26 cellular contexts compared by ENCODE assay signal in the genomic region with DNA sequence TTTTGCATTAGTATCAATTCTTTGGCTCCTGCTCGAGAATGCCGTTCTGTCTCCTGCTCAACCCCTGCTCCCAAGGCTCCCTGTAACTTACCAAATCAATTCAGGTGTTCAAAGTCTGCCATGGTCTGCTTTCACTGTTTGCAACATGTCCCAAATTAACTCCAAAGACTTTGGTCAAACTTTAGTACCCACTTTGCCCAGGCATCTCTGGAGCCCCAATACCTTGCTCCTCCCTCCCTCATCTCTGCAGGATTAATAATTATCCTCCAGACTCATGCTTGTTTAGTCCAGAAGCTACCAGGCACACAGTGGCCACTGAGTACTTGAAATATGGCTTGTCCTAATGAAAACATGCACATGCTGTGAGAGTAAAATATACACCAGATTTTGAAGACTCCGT.
"Had no signal": no experiment of that assay in that cellular context is flagged by ENCODE, and none has a peak within 500 bp of the region (broad histone marks: within the 10 kb centered on the region; RNA-seq: fewer than 3 reads in every experiment).

No MANE protein-coding gene starts in this region.

- H3K27me3 ChIP-seq: breast epithelium, Peyer's patch, SJCRH30 had no signal

- H3K9me3 Mint-ChIP-seq: activated CD4-positive, alpha-beta memory T cell treated with anti-CD3 and anti-CD28 coated beads, Interleukin-2, amount 10 ng/mL, durations not matched to agents 7 days and 5 days; activated naive CD4-positive, alpha-beta T cell treated with anti-CD3 and anti-CD28 coated beads, Interleukin-2, amount 10 ng/mL, durations not matched to agents 7 days and 5 days; activated naive CD8-positive, alpha-beta T cell treated with anti-CD3 and anti-CD28 coated beads, Interleukin-2, amount 10 ng/mL, durations not matched to agents 7 days and 5 days; activated T-helper 17 cell treated with anti-CD3 and anti-CD28 coated beads, Interleukin-2, amount 50 U/mL, for 72 hours had no signal

- H3K4me1 ChIP-seq: breast epithelium, SJCRH30 had no signal

- H3K4me3 Mint-ChIP-seq: activated CD4-positive, alpha-beta memory T cell treated with anti-CD3 and anti-CD28 coated beads, Interleukin-2, amount 10 ng/mL, durations not matched to agents 7 days and 5 days; activated CD4-positive, alpha-beta T cell treated with anti-CD3 and anti-CD28 coated beads for 36 hours; activated naive CD4-positive, alpha-beta T cell treated with anti-CD3 and anti-CD28 coated beads, Interleukin-2, amount 10 ng/mL, durations not matched to agents 7 days and 5 days; activated naive CD8-positive, alpha-beta T cell treated with anti-CD3 and anti-CD28 coated beads, Interleukin-2, amount 10 ng/mL, durations not matched to agents 7 days and 5 days; activated T-helper 17 cell treated with anti-CD3 and anti-CD28 coated beads, Interleukin-2, amount 50 U/mL, for 72 hours had no signal

- H3K4me2 ChIP-seq: SK-N-SH had no signal

- H3K9me2 ChIP-seq: SK-N-SH had no signal

- ATAC-seq: activated CD4-positive, alpha-beta T cell treated with anti-CD3 and anti-CD28 coated beads for 36 hours; activated T-helper 17 cell treated with anti-CD3 and anti-CD28 coated beads, Interleukin-2, amount 50 U/mL, for 72 hours; K562 had no signal

- H3K4me3 ChIP-seq: breast epithelium, K562, Peyer's patch, SJCRH30 had no signal

- H3K9me3 ChIP-seq: breast epithelium, Peyer's patch, SJCRH30, SK-N-SH had no signal

- DNase-seq: activated CD4-positive, alpha-beta memory T cell treated with anti-CD3 and anti-CD28 coated beads, Interleukin-2, amount 10 ng/mL, durations not matched to agents 7 days and 5 days; activated CD4-positive, alpha-beta T cell treated with anti-CD3 and anti-CD28 coated beads for 36 hours; activated CD4-positive, alpha-beta T cell treated with anti-CD3 and anti-CD28 coated beads, Interleukin-2, amount 50 U/mL, for 1 hour; activated gamma-delta T cell; activated naive CD4-positive, alpha-beta T cell treated with anti-CD3 and anti-CD28 coated beads, Interleukin-2, amount 10 ng/mL, durations not matched to agents 7 days and 5 days; activated naive CD8-positive, alpha-beta T cell treated with anti-CD3 and anti-CD28 coated beads, Interleukin-2, amount 10 ng/mL, durations not matched to agents 7 days and 5 days; activated T-cell treated with anti-CD3 and anti-CD28 coated beads for 4 hours; activated T-cell treated with anti-CD3 and anti-CD28 coated beads, Interleukin-2, amount 50 U/mL, for 48 hours; aorta; Karpas-422; NCI-H1048; NCI-H146; NCI-H187 treated with DMSO at 0.1 percent for 48 hours; NCI-H2081 treated with DMSO at 0.1 percent for 48 hours; NCI-H446; NCI-H524; Peyer's patch; Right ventricle myocardium superior; SJCRH30; SK-N-SH; T-helper 1 cell; WERI-Rb-1 had no signal

- H3K27ac ChIP-seq: breast epithelium, RWPE1, SJCRH30, WERI-Rb-1 had no signal

- H3K36me3 ChIP-seq: breast epithelium, SJCRH30 had no signal

- H3K4me1 Mint-ChIP-seq: activated CD4-positive, alpha-beta memory T cell treated with anti-CD3 and anti-CD28 coated beads, Interleukin-2, amount 10 ng/mL, durations not matched to agents 7 days and 5 days; activated CD4-positive, alpha-beta T cell treated with anti-CD3 and anti-CD28 coated beads for 36 hours; activated naive CD4-positive, alpha-beta T cell treated with anti-CD3 and anti-CD28 coated beads, Interleukin-2, amount 10 ng/mL, durations not matched to agents 7 days and 5 days; activated naive CD8-positive, alpha-beta T cell treated with anti-CD3 and anti-CD28 coated beads, Interleukin-2, amount 10 ng/mL, durations not matched to agents 7 days and 5 days; activated T-helper 17 cell treated with anti-CD3 and anti-CD28 coated beads, Interleukin-2, amount 50 U/mL, for 72 hours had no signal

- H3K27me3 Mint-ChIP-seq: activated CD4-positive, alpha-beta memory T cell treated with anti-CD3 and anti-CD28 coated beads, Interleukin-2, amount 10 ng/mL, durations not matched to agents 7 days and 5 days; activated CD4-positive, alpha-beta T cell treated with anti-CD3 and anti-CD28 coated beads for 36 hours; activated naive CD4-positive, alpha-beta T cell treated with anti-CD3 and anti-CD28 coated beads, Interleukin-2, amount 10 ng/mL, durations not matched to agents 7 days and 5 days; activated naive CD8-positive, alpha-beta T cell treated with anti-CD3 and anti-CD28 coated beads, Interleukin-2, amount 10 ng/mL, durations not matched to agents 7 days and 5 days; activated T-helper 17 cell treated with anti-CD3 and anti-CD28 coated beads, Interleukin-2, amount 50 U/mL, for 72 hours had no signal

- H3K27ac Mint-ChIP-seq: activated CD4-positive, alpha-beta memory T cell treated with anti-CD3 and anti-CD28 coated beads, Interleukin-2, amount 10 ng/mL, durations not matched to agents 7 days and 5 days; activated CD4-positive, alpha-beta T cell treated with anti-CD3 and anti-CD28 coated beads for 36 hours; activated naive CD4-positive, alpha-beta T cell treated with anti-CD3 and anti-CD28 coated beads, Interleukin-2, amount 10 ng/mL, durations not matched to agents 7 days and 5 days; activated naive CD8-positive, alpha-beta T cell treated with anti-CD3 and anti-CD28 coated beads, Interleukin-2, amount 10 ng/mL, durations not matched to agents 7 days and 5 days; activated T-helper 17 cell treated with anti-CD3 and anti-CD28 coated beads, Interleukin-2, amount 50 U/mL, for 72 hours had no signal
